18 cellular contexts compared by ENCODE assay signal in genomic region chr19:32718286-32718685, GRCh38. TPM values are rescaled to one million over a fixed set of nuclear protein-coding genes. Genes with fewer than 3 reads are reported as not detected.
"Had no signal": no experiment of that assay in that cellular context is flagged by ENCODE, and none has a peak within 500 bp of the region (broad histone marks: within the 10 kb centered on the region; RNA-seq: fewer than 3 reads in every experiment).

No MANE protein-coding gene starts in this region.

- ATAC-seq: activated naive CD8-positive, alpha-beta T cell treated with anti-CD3 and anti-CD28 coated beads, Interleukin-2, amount 50 U/mL, for 24 hours; pancreas had no signal

- DNase-seq: activated CD4-positive, alpha-beta T cell treated with anti-CD3 and anti-CD28 coated beads for 4 hours; activated naive CD4-positive, alpha-beta T cell treated with Interleukin-2 at 50 U/mL for 16 hours; activated naive CD8-positive, alpha-beta T cell treated with anti-CD3 and anti-CD28 coated beads, Interleukin-2, amount 50 U/mL, for 24 hours; pancreas; stomach; uterus; WERI-Rb-1 had no signal

- H3K4me3 ChIP-seq: ascending aorta, cardiac muscle cell, hepatocyte, neural progenitor cell, pancreas, right atrium auricular region, skin epidermis, stomach, thoracic aorta, uterus had no signal

- H3K4me1 Mint-ChIP-seq: activated naive CD8-positive, alpha-beta T cell treated with anti-CD3 and anti-CD28 coated beads, Interleukin-2, amount 50 U/mL, for 24 hours; neural progenitor cell had no signal

- H3K4me1 ChIP-seq: ascending aorta, neural progenitor cell, pancreas, right atrium auricular region, uterus had no signal

- FAIRE-seq: colon, pancreas had no signal

- H3K9me3 ChIP-seq: ascending aorta, pancreas, right atrium auricular region, stomach, thoracic aorta, uterus had no signal

- H3K4me2 ChIP-seq: hepatocyte, neural progenitor cell had no signal

- H3K4me3 Mint-ChIP-seq: activated naive CD8-positive, alpha-beta T cell treated with anti-CD3 and anti-CD28 coated beads, Interleukin-2, amount 50 U/mL, for 24 hours; activated T-helper 1 cell treated with anti-CD3 and anti-CD28 coated beads, Interleukin-12 subunit alpha, Interleukin-12 subunit beta, Interleukin-2, Interleukin-4 antibody, amounts not matched to agents 30 ng/mL and 10 ng/mL and 1 ng/mL, durations not matched to agents 14 hours and 24 hours and 36 hours; neural progenitor cell; T-helper 2 cell treated with Interferon-gamma antibody and Interleukin-4, amounts not matched to agents 5 μg/mL and 100 μg/mL, for 36 hours had no signal

- H3K9me3 Mint-ChIP-seq: activated naive CD8-positive, alpha-beta T cell treated with anti-CD3 and anti-CD28 coated beads, Interleukin-2, amount 50 U/mL, for 24 hours; T-helper 2 cell treated with Interferon-gamma antibody and Interleukin-4, amounts not matched to agents 5 μg/mL and 100 μg/mL, for 36 hours had no signal

- H3K27ac ChIP-seq: ascending aorta, cardiac muscle cell, hepatocyte, neural progenitor cell, pancreas, right atrium auricular region, stomach, thoracic aorta, uterus, WERI-Rb-1 had no signal

- H3K27me3 Mint-ChIP-seq: activated naive CD8-positive, alpha-beta T cell treated with anti-CD3 and anti-CD28 coated beads, Interleukin-2, amount 50 U/mL, for 24 hours had no signal

- H3K27ac Mint-ChIP-seq: activated naive CD8-positive, alpha-beta T cell treated with anti-CD3 and anti-CD28 coated beads, Interleukin-2, amount 50 U/mL, for 24 hours; activated T-helper 1 cell treated with anti-CD3 and anti-CD28 coated beads, Interleukin-12 subunit alpha, Interleukin-12 subunit beta, Interleukin-2, Interleukin-4 antibody, amounts not matched to agents 30 ng/mL and 10 ng/mL and 1 ng/mL, durations not matched to agents 14 hours and 24 hours and 36 hours; neural progenitor cell; T-helper 2 cell treated with Interferon-gamma antibody and Interleukin-4, amounts not matched to agents 5 μg/mL and 100 μg/mL, for 36 hours had no signal

RNA-seq across cellular contexts. Expression of gene TDRD12, which starts 1.3 kb away (rescaled TPM):
- total RNA-seq: mesenteric fat pad, thoracic aorta had no signal
- polyA plus RNA-seq: hepatocyte had no signal

RNA-seq across cellular contexts. Expression of gene RGS9BP, which starts 42.6 kb away (rescaled TPM):
- total RNA-seq: activated T-helper 1 cell treated with anti-CD3 and anti-CD28 coated beads, Interleukin-12 subunit alpha, Interleukin-12 subunit beta, Interleukin-2, Interleukin-4 antibody, amounts not matched to agents 30 ng/mL and 10 ng/mL and 1 ng/mL, durations not matched to agents 14 hours and 24 hours and 36 hours; ascending aorta; mesenteric fat pad had no signal
- polyA plus RNA-seq: cardiac muscle cell had no signal
